Comparison of ENCODE assay signal across 18 cellular contexts in the genomic region with DNA sequence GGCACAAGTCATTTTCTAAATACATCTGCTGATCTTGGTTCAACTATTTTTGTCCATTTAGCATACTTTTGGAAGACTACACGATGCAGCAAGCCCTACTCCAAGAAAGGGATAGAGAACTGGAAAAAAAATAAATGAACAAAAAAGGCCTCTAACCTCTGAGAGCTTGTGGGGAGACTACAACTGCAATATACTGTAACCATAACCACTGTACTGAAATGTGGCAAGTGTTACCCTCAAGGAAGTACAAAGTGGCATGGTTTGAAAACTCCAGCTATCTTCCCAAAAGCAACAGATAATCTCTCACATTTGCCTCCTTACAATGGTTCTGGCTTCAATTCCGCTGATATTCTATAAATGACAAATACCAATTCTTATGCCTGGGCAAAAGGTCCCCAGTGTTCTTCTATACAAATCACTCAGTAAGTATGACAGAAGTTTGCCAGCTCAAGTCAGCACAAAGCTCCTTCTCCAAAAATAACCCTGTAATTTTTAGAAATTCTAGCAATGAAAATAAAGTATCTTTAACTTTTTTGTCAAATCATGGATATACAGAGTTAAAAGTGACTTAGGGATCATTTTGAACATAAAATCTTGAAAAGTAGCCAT. TPM values are rescaled to one million over a fixed set of nuclear protein-coding genes. Genes with fewer than 3 reads are reported as not detected.
A peak's percentile ranks its signal among the peaks of the same experiment; 100 is the strongest.
DNase-seq lines count a peak whose midpoint lies in the region; ATAC-seq, FAIRE-seq and TF ChIP-seq lines count a peak whose summit lies in the region.
"Had no signal": no experiment of that assay in that cellular context is flagged by ENCODE, and none has a peak within 500 bp of the region (broad histone marks: within the 10 kb centered on the region; RNA-seq: fewer than 3 reads in every experiment).

No MANE protein-coding gene starts in this region.

- WGBS in K562 (ENCODE audit: insufficient coverage, low coverage, missing lambda C conversion rate) = 46% methylated on average over 2 of the region's 2 CpGs

- H3K27me3 ChIP-seq in K562 (ENCODE audit: control insufficient read depth in 2 of 2, insufficient read depth in 2 of 2, low read length in 2 of 2) (no peaks in the 10 kb centered on the region), WERI-Rb-1 (ENCODE audit: insufficient read depth, low read depth, severe bottlenecking) (no peaks in the 10 kb centered on the region)
- H3K27me3 ChIP-seq: MG63 had no signal

- H3K4me1 ChIP-seq in K562 (replicated peaks in 1 of 2; ENCODE audit: control insufficient read depth in 2 of 2, insufficient read depth in 2 of 2, low read length in 2 of 2) = peaks cover 0 to 4% of the 10 kb centered on the region in 2 experiments; a peak in 2 of 5 replicates

- H3K4me2 ChIP-seq in K562 (ENCODE audit: insufficient read depth, low read length) = no peak overlapping the region
- H3K4me2 ChIP-seq: KMS-11 had no signal

- intact Hi-C loops in activated CD4-positive, alpha-beta T cell treated with anti-CD3 and anti-CD28 coated beads, Interleukin-2, amount 10 ng/mL, durations not matched to agents 24 days and 14 days (cut with micrococcal nuclease) = no loop called here
- intact Hi-C loops in K562 (cut with micrococcal nuclease) = no loop called here

- FAIRE-seq in K562 (lab: Jason Lieb, UNC) = peak; percentile 6
- FAIRE-seq: H1 had no signal

- in situ Hi-C loops in K562 (cut with MboI) = no loop called here

- H3K9ac ChIP-seq in K562 (ENCODE audit: insufficient read depth in 1 of 2, low read depth in 2 of 2, low read length in 2 of 2) = no peak overlapping the region
- H3K9ac ChIP-seq: KMS-11 had no signal

- H3K27ac ChIP-seq in K562 (ENCODE audit: extremely low read depth, low read depth, low read length) (no peak overlapping the region; the same call in 2 of the 3 replicates), WERI-Rb-1 (no peak overlapping the region)
- H3K27ac ChIP-seq: KMS-11 had no signal

- H3K27me3 Mint-ChIP-seq in activated CD4-positive, alpha-beta T cell treated with anti-CD3 and anti-CD28 coated beads, Interleukin-2, amount 10 ng/mL, durations not matched to agents 24 days and 14 days = no peaks in the 10 kb centered on the region
- no peaks in the 10 kb centered on the region for H3K27me3 Mint-ChIP-seq in stimulated activated naive CD8-positive, alpha-beta T cell treated with anti-CD3 and anti-CD28 coated beads, Interleukin-15, amount 100 ng/mL, for 72 hours

- H3K36me3 ChIP-seq in K562 (ENCODE audit: control insufficient read depth, insufficient read depth, low read length) (no peaks in the 10 kb centered on the region), WERI-Rb-1 (no peaks in the 10 kb centered on the region)
- H3K36me3 ChIP-seq: MG63 had no signal

- no peaks in the 10 kb centered on the region for H3K9me3 Mint-ChIP-seq in activated CD4-positive, alpha-beta T cell treated with anti-CD3 and anti-CD28 coated beads, Interleukin-2, amount 10 ng/mL, durations not matched to agents 24 days and 14 days
- H3K9me3 Mint-ChIP-seq in stimulated activated naive CD8-positive, alpha-beta T cell treated with anti-CD3 and anti-CD28 coated beads, Interleukin-15, amount 100 ng/mL, for 72 hours = no peaks in the 10 kb centered on the region

- no peak overlapping the region for H2AFZ ChIP-seq in K562 (ENCODE audit: low read depth, low read length)

- POLR2A ChIA-PET in K562 (lab: Yijun Ruan, JAX) = interaction anchor here (0.6 to 2.8 kb wide), 9 partner anchors 9 to 87 kb away, joined by 3 to 20 read pairs (median 3); no protein-coding TSS in a partner anchor

- no peak for TF ChIP-seq EP300 in K562 (IDR thresholded peaks at IDR 0.05; ENCODE audit: low read length)

- CTCF ChIA-PET in K562 (lab: Yijun Ruan, JAX; ENCODE audit: low intra/inter-chr PET ratio) = no interaction called here

- H3K9me1 ChIP-seq in K562 (ENCODE audit: control insufficient read depth, insufficient read depth, low read length) = no peaks in the 10 kb centered on the region

- peak overlapping the region; percentile 48 for H3K27ac Mint-ChIP-seq in activated CD4-positive, alpha-beta T cell treated with anti-CD3 and anti-CD28 coated beads, Interleukin-2, amount 10 ng/mL, durations not matched to agents 24 days and 14 days
- peak overlapping the region in 1 of 2 donors; percentile 55 for H3K27ac Mint-ChIP-seq in stimulated activated naive CD8-positive, alpha-beta T cell treated with anti-CD3 and anti-CD28 coated beads, Interleukin-15, amount 100 ng/mL, for 72 hours

- TF ChIP-seq CTCF in K562 (IDR thresholded peaks at IDR 0.05 in 2 of 3, conservative IDR thresholded peaks at IDR 0.05 in 1 of 3; ENCODE audit: insufficient read depth in 2 of 3, low read depth in 1 of 3, low read length in 3 of 3) (no peak), WERI-Rb-1 (IDR thresholded peaks at IDR 0.05; ENCODE audit: low read depth, low read length) (no peak)

- no peak for TF ChIP-seq POLR2A in K562 (conservative IDR thresholded peaks at IDR 0.05)

- no peak for TF ChIP-seq RAD21 in K562 (CRISPR knock-in tag; conservative IDR thresholded peaks at IDR 0.05 in 1 of 2, IDR thresholded peaks at IDR 0.05 in 1 of 2)

- H3K36me3 Mint-ChIP-seq in activated CD4-positive, alpha-beta T cell treated with anti-CD3 and anti-CD28 coated beads, Interleukin-2, amount 10 ng/mL, durations not matched to agents 24 days and 14 days (ENCODE audit: low read depth) = peaks cover 11% of the 10 kb centered on the region

- no TSS peak for BruUV-seq in K562 (replicated peaks; lab: Mats Ljungman, UMichigan)

- H4K20me1 ChIP-seq in K562 (replicated peaks; ENCODE audit: control insufficient read depth, insufficient read depth, low read length) = peaks cover 3% of the 10 kb centered on the region; the same call in 1 of the 2 replicates

- no peak overlapping the region for H3K4me3 ChIP-seq in K562
- no peak overlapping the region for H3K4me3 ChIP-seq in WERI-Rb-1 (ENCODE audit: low read depth, low read length)
- H3K4me3 ChIP-seq: MG63 had no signal

- H3K9me3 ChIP-seq in K562 (replicated peaks; ENCODE audit: control insufficient read depth, insufficient read depth, low read depth, low read length) (no peaks in the 10 kb centered on the region), WERI-Rb-1 (ENCODE audit: severe bottlenecking) (no peaks in the 10 kb centered on the region)
- H3K9me3 ChIP-seq: MG63 had no signal

- peak; percentile 79 for ATAC-seq in stimulated activated naive CD8-positive, alpha-beta T cell treated with anti-CD3 and anti-CD28 coated beads, Interleukin-15, amount 100 ng/mL, for 72 hours
- ATAC-seq in stimulated activated naive CD8-positive, alpha-beta T cell treated with anti-CD3 and anti-CD28 coated beads, Interleukin-15, Interleukin-2, amounts not matched to agents 100 U/mL and 50 U/mL, for 24 hours = no peak
- ATAC-seq in K562 (no peak), GM21737 (IDR thresholded peaks at IDR 0.05; ENCODE audit: unreplicated experiment) (no peak)

- H3K4me1 Mint-ChIP-seq in activated CD4-positive, alpha-beta T cell treated with anti-CD3 and anti-CD28 coated beads, Interleukin-2, amount 10 ng/mL, durations not matched to agents 24 days and 14 days = peaks cover 15% of the 10 kb centered on the region
- peaks cover 23% of the 10 kb centered on the region for H3K4me1 Mint-ChIP-seq in stimulated activated naive CD8-positive, alpha-beta T cell treated with anti-CD3 and anti-CD28 coated beads, Interleukin-15, amount 100 ng/mL, for 72 hours

- H3K4me3 Mint-ChIP-seq in activated CD4-positive, alpha-beta T cell treated with anti-CD3 and anti-CD28 coated beads, Interleukin-2, amount 10 ng/mL, durations not matched to agents 24 days and 14 days = no peak overlapping the region
- no peak overlapping the region for H3K4me3 Mint-ChIP-seq in stimulated activated naive CD8-positive, alpha-beta T cell treated with anti-CD3 and anti-CD28 coated beads, Interleukin-15, amount 100 ng/mL, for 72 hours

- DNase-seq in activated CD4-positive, alpha-beta T cell treated with anti-CD3 and anti-CD28 coated beads, Interleukin-2, amount 10 ng/mL, durations not matched to agents 24 days and 14 days = no peak
- DNase-seq in activated CD4-positive, alpha-beta T cell treated with anti-CD3 and anti-CD28 coated beads, Interleukin-2, amount 50 U/mL, for 48 hours = no peak
- no peak for DNase-seq in stimulated activated naive CD8-positive, alpha-beta T cell treated with anti-CD3 and anti-CD28 coated beads, Interleukin-15, amount 100 ng/mL, for 72 hours
- DNase-seq in stimulated activated naive CD8-positive, alpha-beta T cell treated with anti-CD3 and anti-CD28 coated beads, Interleukin-15, Interleukin-2, amounts not matched to agents 100 U/mL and 50 U/mL, for 24 hours = no peak
- DNase-seq in K562 (ENCODE audit: extremely low read depth in 1 of 4, low spot score in 3 of 4) (no peak), WERI-Rb-1 (no peak), HPDE6-E6E7 (ENCODE audit: extremely low spot score) (no peak)
- DNase-seq: 8988T; C1 segment of cervical spinal cord; MG63; NCI-H1417; NCI-H2029; NCI-H2171 treated with DMSO at 0.1 percent for 48 hours; NCI-H446 treated with DMSO at 0.1 percent for 48 hours; NK-92 treated with Interleukin-12 subunit alpha and Interleukin-12 subunit beta, amount 100 ng/mL, for 24 hours had no signal

- peaks cover 52% of the 10 kb centered on the region for H3K79me2 ChIP-seq in K562 (ENCODE audit: control insufficient read depth, insufficient read depth, low read length)

RNA-seq across cellular contexts. Expression of a gene that starts 22.9 kb away (rescaled TPM):
- 27.7 and 34.9 TPM in 2 replicates for total RNA-seq in activated CD4-positive, alpha-beta T cell treated with anti-CD3 and anti-CD28 coated beads, Interleukin-2, amount 10 ng/mL, durations not matched to agents 24 days and 14 days
- 101 and 115 TPM in 2 replicates for total RNA-seq in K562 (2011; cell fraction: chromatin; rRNA removed; ENCODE audit: low replicate concordance)
- total RNA-seq in K562 (2011; cell fraction: nucleolus; rRNA removed) = 57.9 and 61.2 TPM in 2 replicates
- total RNA-seq in K562 (2011; cell fraction: nucleoplasm; rRNA removed) = 63.4 and 66.6 TPM in 2 replicates
- total RNA-seq in K562 (2014; rRNA removed) (20.4 and 21.0 TPM in 2 replicates), K562 (2014; rRNA removed; fragmentation: Illumina TruSeq; extraction: Trizol) (10.1 and 13.4 TPM in 2 replicates), K562 (2015; rRNA removed; fragmentation: Illumina TruSeq; extraction: Trizol) (13.0 and 13.1 TPM in 2 replicates), K562 (2021) (24.5 and 27.9 TPM in 2 replicates)
- polyA plus RNA-seq in K562 (2011; rRNA removed) (6.6 and 9.8 TPM in 2 replicates), K562 (2014; fragmentation: Illumina TruSeq; extraction: Trizol) (12.5 and 13.0 TPM in 2 replicates), K562 (2014; fragmentation: Nextera tagmentation; extraction: Ambion mirVana) (under 1 TPM; 0.15 to 0.39 TPM), K562 (2014; rRNA removed) (8.9 and 9.9 TPM in 2 replicates)
- polyA plus RNA-seq in K562 (2011; cell fraction: cytosol; rRNA removed) = 8.8 and 11.9 TPM in 2 replicates
- polyA plus RNA-seq in K562 (2011; cell fraction: nucleus; rRNA removed) = 19.4 and 22.2 TPM in 2 replicates
- 16.0 and 22.2 TPM in 2 replicates for polyA plus RNA-seq in K562 (2012)
- 26.5 and 28.3 TPM in 2 replicates for polyA minus RNA-seq in K562 (2011; rRNA and poly(A)+ RNA removed)
- 20.2 and 25.0 TPM in 2 replicates for polyA minus RNA-seq in K562 (2011; cell fraction: cytosol; rRNA and poly(A)+ RNA removed)
- 28.8 and 48.7 TPM in 2 replicates for polyA minus RNA-seq in K562 (2011; cell fraction: nucleus; rRNA and poly(A)+ RNA removed)

RNA-seq across cellular contexts. Expression of a gene that starts 46.1 kb away (rescaled TPM):
- 4.3 and 4.5 TPM in 2 replicates for total RNA-seq in activated CD4-positive, alpha-beta T cell treated with anti-CD3 and anti-CD28 coated beads, Interleukin-2, amount 10 ng/mL, durations not matched to agents 24 days and 14 days
- 7.3 and 8.5 TPM in 2 replicates for total RNA-seq in K562 (2011; cell fraction: chromatin; rRNA removed; ENCODE audit: low replicate concordance)
- 6.8 and 8.2 TPM in 2 replicates for total RNA-seq in K562 (2011; cell fraction: nucleolus; rRNA removed)
- 6.0 and 6.3 TPM in 2 replicates for total RNA-seq in K562 (2011; cell fraction: nucleoplasm; rRNA removed)
- 4.1 and 4.3 TPM in 2 replicates for total RNA-seq in K562 (2014; rRNA removed)
- total RNA-seq in K562 (2014; rRNA removed; fragmentation: Illumina TruSeq; extraction: Trizol) = 5.6 and 6.0 TPM in 2 replicates
- 4.9 and 6.9 TPM in 2 replicates for total RNA-seq in K562 (2015; rRNA removed; fragmentation: Illumina TruSeq; extraction: Trizol)
- 5.5 and 5.8 TPM in 2 replicates for total RNA-seq in K562 (2021)
- 4.7 and 5.5 TPM in 2 replicates for polyA plus RNA-seq in K562 (2011; rRNA removed)
- 4.9 and 5.5 TPM in 2 replicates for polyA plus RNA-seq in K562 (2011; cell fraction: cytosol; rRNA removed)
- polyA plus RNA-seq in K562 (2011; cell fraction: nucleus; rRNA removed) = 3.5 and 4.0 TPM in 2 replicates
- polyA plus RNA-seq in K562 (2012) = 5.9 and 6.1 TPM in 2 replicates
- 5.3 and 6.0 TPM in 2 replicates for polyA plus RNA-seq in K562 (2014; fragmentation: Illumina TruSeq; extraction: Trizol)
- polyA plus RNA-seq in K562 (2014; fragmentation: Nextera tagmentation; extraction: Ambion mirVana) = 1 to 10 TPM; 6.0 to 8.4 TPM
- polyA plus RNA-seq in K562 (2014; rRNA removed) = 3.5 and 6.1 TPM in 2 replicates
- 6.3 and 6.9 TPM in 2 replicates for polyA minus RNA-seq in K562 (2011; rRNA and poly(A)+ RNA removed)
- 2.4 and 3.1 TPM in 2 replicates for polyA minus RNA-seq in K562 (2011; cell fraction: cytosol; rRNA and poly(A)+ RNA removed)
- polyA minus RNA-seq in K562 (2011; cell fraction: nucleus; rRNA and poly(A)+ RNA removed) = 2.4 and 3.6 TPM in 2 replicates

RNA-seq across cellular contexts. Expression of a gene that starts 46.5 kb away (rescaled TPM):
- 55.4 and 55.6 TPM in 2 replicates for total RNA-seq in activated CD4-positive, alpha-beta T cell treated with anti-CD3 and anti-CD28 coated beads, Interleukin-2, amount 10 ng/mL, durations not matched to agents 24 days and 14 days
- total RNA-seq in K562 (2011; cell fraction: chromatin; rRNA removed; ENCODE audit: low replicate concordance) = 112 and 117 TPM in 2 replicates
- 77.5 and 112 TPM in 2 replicates for total RNA-seq in K562 (2011; cell fraction: nucleolus; rRNA removed)
- 88.6 and 94.3 TPM in 2 replicates for total RNA-seq in K562 (2011; cell fraction: nucleoplasm; rRNA removed)
- 46.6 and 54.4 TPM in 2 replicates for total RNA-seq in K562 (2014; rRNA removed)
- total RNA-seq in K562 (2014; rRNA removed; fragmentation: Illumina TruSeq; extraction: Trizol) = 26.0 and 27.2 TPM in 2 replicates
- total RNA-seq in K562 (2015; rRNA removed; fragmentation: Illumina TruSeq; extraction: Trizol) = 23.3 and 24.5 TPM in 2 replicates
- 52.2 and 61.5 TPM in 2 replicates for total RNA-seq in K562 (2021)
- polyA plus RNA-seq in K562 (2011; rRNA removed) = 56.9 and 66.1 TPM in 2 replicates
- polyA plus RNA-seq in K562 (2011; cell fraction: cytosol; rRNA removed) = 72.0 and 89.0 TPM in 2 replicates
- polyA plus RNA-seq in K562 (2011; cell fraction: nucleus; rRNA removed) = 128 and 150 TPM in 2 replicates
- 33.0 and 68.6 TPM in 2 replicates for polyA plus RNA-seq in K562 (2012)
- polyA plus RNA-seq in K562 (2014; fragmentation: Illumina TruSeq; extraction: Trizol) = 36.5 and 38.1 TPM in 2 replicates
- polyA plus RNA-seq in K562 (2014; fragmentation: Nextera tagmentation; extraction: Ambion mirVana) = 10 to 100 TPM; 13.1 to 15.6 TPM
- 49.5 and 58.8 TPM in 2 replicates for polyA plus RNA-seq in K562 (2014; rRNA removed)
- polyA minus RNA-seq in K562 (2011; rRNA and poly(A)+ RNA removed) = 48.2 and 57.6 TPM in 2 replicates
- 28.3 and 42.0 TPM in 2 replicates for polyA minus RNA-seq in K562 (2011; cell fraction: cytosol; rRNA and poly(A)+ RNA removed)
- 36.8 and 48.7 TPM in 2 replicates for polyA minus RNA-seq in K562 (2011; cell fraction: nucleus; rRNA and poly(A)+ RNA removed)
